Comparison of ENCODE assay signal across 7 cellular contexts in the genomic region with DNA sequence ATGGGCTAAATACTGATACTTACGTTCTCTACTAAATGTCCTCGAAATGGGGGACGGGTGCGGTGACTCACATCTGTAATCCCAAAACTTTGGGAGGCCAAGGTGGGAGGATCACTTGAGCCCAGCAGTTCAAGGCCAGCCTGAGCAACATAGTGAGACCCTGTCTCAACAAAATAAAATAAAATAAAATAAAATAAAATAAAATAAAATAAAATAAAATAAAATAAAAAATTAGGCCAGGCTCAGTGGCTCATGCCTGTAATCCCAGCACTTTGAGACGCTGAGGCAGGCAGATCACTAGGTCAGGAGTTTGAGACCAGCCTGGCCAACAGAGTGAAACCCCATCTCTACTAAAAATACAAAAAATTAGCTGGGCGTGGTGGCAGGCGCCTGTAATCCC. TPM values are rescaled to one million over a fixed set of nuclear protein-coding genes. Genes with fewer than 3 reads are reported as not detected.
"Had no signal": no experiment of that assay in that cellular context is flagged by ENCODE, and none has a peak within 500 bp of the region (broad histone marks: within the 10 kb centered on the region; RNA-seq: fewer than 3 reads in every experiment).

No MANE protein-coding gene starts in this region.

RNA-seq across cellular contexts. Expression of gene METTL24, which starts 7.6 kb away (rescaled TPM):
- total RNA-seq: dermis microvascular lymphatic vessel endothelial cell, esophagus mucosa, fibroblast of villous mesenchyme, foreskin keratinocyte, glomerular endothelial cell, lung microvascular endothelial cell had no signal
- polyA plus RNA-seq: foreskin keratinocyte, keratinocyte had no signal
